ENCODE assay signal across 13 cellular contexts in genomic region chr15:33152502-33153109, GRCh38. TPM values are rescaled to one million over a fixed set of nuclear protein-coding genes. Genes with fewer than 3 reads are reported as not detected.
DNase-seq lines count a peak whose midpoint lies in the region; ATAC-seq, FAIRE-seq and TF ChIP-seq lines count a peak whose summit lies in the region.
"Had no signal": no experiment of that assay in that cellular context is flagged by ENCODE, and none has a peak within 500 bp of the region (broad histone marks: within the 10 kb centered on the region; RNA-seq: fewer than 3 reads in every experiment).

No MANE protein-coding gene starts in this region.

- H3K36me3 ChIP-seq in right lobe of liver (no peaks in the 10 kb centered on the region), HepG2 (replicated peaks in 1 of 2; ENCODE audit: control insufficient read depth in 1 of 2, insufficient read depth in 2 of 2, low read length in 2 of 2) (no peaks in the 10 kb centered on the region), lung (ENCODE audit: control insufficient read depth in 2 of 2, insufficient read depth in 2 of 2, low read length in 2 of 2) (no peaks in the 10 kb centered on the region), tibial nerve (no peaks in the 10 kb centered on the region)
- H3K36me3 ChIP-seq: SJSA1, vagina had no signal

- H2AFZ ChIP-seq in HepG2 (ENCODE audit: low read length), result no peak overlapping the region

- intact Hi-C loops in right lobe of liver (cut with DNase I), result no loop called here
- intact Hi-C loops in HepG2 (cut with micrococcal nuclease; ENCODE audit: unreplicated experiment), result no loop called here

- H4K20me1 ChIP-seq in HepG2 (ENCODE audit: insufficient read depth, low read length), result no peaks in the 10 kb centered on the region

- no peaks in the 10 kb centered on the region for H3K4me1 ChIP-seq in right lobe of liver
- no peaks in the 10 kb centered on the region for H3K4me1 ChIP-seq in HepG2 (ENCODE audit: insufficient read depth, low read length)
- peaks cover 0 to 5% of the 10 kb centered on the region in 2 donors for H3K4me1 ChIP-seq in lung (ENCODE audit: control insufficient read depth in 2 of 2, insufficient read depth in 2 of 2, low read length in 2 of 2)
- peaks cover 0 to 3% (median 0%) of the 10 kb centered on the region in 4 donors for H3K4me1 ChIP-seq in tibial nerve
- H3K4me1 ChIP-seq: SJSA1, vagina had no signal

- no TSS peak for BruUV-seq in HepG2 (replicated peaks; lab: Mats Ljungman, UMichigan)

- H3K9me3 ChIP-seq in right lobe of liver (no peaks in the 10 kb centered on the region), HepG2 (ENCODE audit: low read length) (no peaks in the 10 kb centered on the region), lung (ENCODE audit: control insufficient read depth in 2 of 2, insufficient read depth in 1 of 2, low read length in 1 of 2) (no peaks in the 10 kb centered on the region), tibial nerve (no peaks in the 10 kb centered on the region)
- H3K9me3 ChIP-seq: SJSA1, vagina had no signal

- TF ChIP-seq POLR2A in right lobe of liver (IDR thresholded peaks at IDR 0.05) (peak; percentile 22), HepG2 (IDR thresholded peaks at IDR 0.05; ENCODE audit: insufficient read depth in 1 of 2, low read depth in 2 of 2, low read length in 2 of 2) (no peak), tibial nerve (IDR thresholded peaks at IDR 0.05) (no peak)

- POLR2A ChIA-PET in HepG2 (lab: Yijun Ruan, JAX), result no interaction called here

- CTCF ChIA-PET in HepG2 (lab: Yijun Ruan, JAX; ENCODE audit: low intra/inter-chr PET ratio, low total read pairs), result no interaction called here

- WGBS in right lobe of liver (ENCODE audit: insufficient coverage, low coverage, low lambda C conversion rate, missing lambda C conversion rate), result 54% methylated on average over 5 of the region's 5 CpGs
- WGBS in HepG2 (ENCODE audit: low lambda C conversion rate), result 17% methylated on average over 5 of the region's 5 CpGs
- 25 to 30% methylated on average over 5 of the region's 5 CpGs for WGBS in lung, 2 donors
- 45 to 46% methylated on average over 5 of the region's 5 CpGs for WGBS in tibial nerve, 2 donors

- TF ChIP-seq EP300 in HepG2 (IDR thresholded peaks at IDR 0.05; ENCODE audit: low read depth in 2 of 2, low read length in 2 of 2) (no peak), HepG2 (CRISPR knock-in tag; IDR thresholded peaks at IDR 0.05; ENCODE audit: borderline replicate concordance) (no peak), tibial nerve (IDR thresholded peaks at IDR 0.05) (peak in 1 of 2 donors; percentile 78)

- peak in 3 of 4 donors; percentile 38 to 58 (median 43) for ATAC-seq in right lobe of liver
- ATAC-seq in HepG2, result no peak
- ATAC-seq in lung (ENCODE audit: insufficient read depth, low FRiP score), result no peak

- no peak overlapping the region for H3K9ac ChIP-seq in HepG2 (ENCODE audit: insufficient read depth, low read depth, low read length)

- H3K4me2 ChIP-seq in HepG2 (ENCODE audit: low read depth, low read length), result no peak overlapping the region

- in situ Hi-C loops in HepG2 (cut with HindIII; ENCODE audit: extremely low pct_ligation_motif_present, low pct_unique_long_range_greater_than_20kb), result loop anchor here (5.0 kb wide), 1 partner anchor 50 kb away; no protein-coding TSS in a partner anchor

- TF ChIP-seq CTCF in right lobe of liver (IDR thresholded peaks at IDR 0.05) (no peak), HepG2 (CRISPR knock-in tag; IDR thresholded peaks at IDR 0.05) (no peak), cardiac fibroblast (IDR thresholded peaks at IDR 0.05; ENCODE audit: low read depth, low read length) (no peak), lung (IDR thresholded peaks at IDR 0.05; ENCODE audit: control extremely low read depth, extremely low read depth) (no peak), tibial nerve (IDR thresholded peaks at IDR 0.05) (no peak)

- DNase-seq in right lobe of liver, result no peak
- DNase-seq in HepG2 (ENCODE audit: low spot score), result no peak
- peak; percentile 49 to 54 for DNase-seq in cardiac fibroblast (ENCODE audit: low read depth in 2 of 2)
- peak; percentile 36 for DNase-seq in lung (ENCODE audit: low spot score)
- no peak for DNase-seq in tibial nerve (ENCODE audit: low spot score in 2 of 2)
- DNase-seq in NCI-H2171 (lab: John Stamatoyannopoulos, UW), result no peak
- no peak for DNase-seq in GM19239 (ENCODE audit: insufficient read length, low spot score)
- no peak for DNase-seq in NCI-H446 treated with DMSO at 0.1 percent for 48 hours (lab: John Stamatoyannopoulos, UW)
- DNase-seq: activated CD8-positive, alpha-beta memory T cell treated with anti-CD3 and anti-CD28 coated beads, Interleukin-2, amount 50 U/mL, for 4 hours; NCI-H1048; stimulated activated CD4-positive, alpha-beta T cell treated with anti-CD3 and anti-CD28 coated beads, Interleukin-2, amount 100 ng/mL, for 24 hours had no signal

- H3K27ac ChIP-seq in right lobe of liver, result no peak overlapping the region
- no peak overlapping the region for H3K27ac ChIP-seq in HepG2 (ENCODE audit: extremely low read length, insufficient read depth, low read length)
- H3K27ac ChIP-seq in lung (ENCODE audit: low read depth in 1 of 2, low read length in 1 of 2), result peak overlapping the region in 1 of 2 donors; percentile 58
- H3K27ac ChIP-seq in tibial nerve, result peak overlapping the region in 2 of 4 donors; percentile 63 to 72
- H3K27ac ChIP-seq: SJSA1, vagina had no signal

- H3K79me2 ChIP-seq in HepG2 (ENCODE audit: insufficient read depth, low read length), result no peaks in the 10 kb centered on the region

- H3K27me3 ChIP-seq in right lobe of liver (no peaks in the 10 kb centered on the region), HepG2 (ENCODE audit: control insufficient read depth in 1 of 2, insufficient read depth in 2 of 2, low read length in 2 of 2) (0 out of 5 replicates have a peak, but pooled peaks cover 0 to 3% of the 10 kb centered on the region in 2 experiments), lung (ENCODE audit: control insufficient read depth, insufficient read depth) (no peaks in the 10 kb centered on the region), tibial nerve (no peaks in the 10 kb centered on the region)
- H3K27me3 ChIP-seq: vagina had no signal

- TF ChIP-seq RAD21 in HepG2 (CRISPR knock-in tag; IDR thresholded peaks at IDR 0.05), result no peak

- FAIRE-seq in HepG2 (lab: Jason Lieb, UNC), result no peak
- FAIRE-seq in GM19239 (lab: Jason Lieb, UNC), result no peak

- H3K4me3 ChIP-seq in right lobe of liver (peak overlapping the region in 1 of 3 donors; percentile 1), HepG2 (replicated peaks in 1 of 3; ENCODE audit: insufficient read depth in 1 of 3, low read depth in 2 of 3, low read length in 3 of 3) (no peak overlapping the region), cardiac fibroblast (replicated peaks in 1 of 2; ENCODE audit: low read depth in 2 of 2, low read length in 2 of 2) (no peak overlapping the region), lung (no peak overlapping the region), tibial nerve (peak overlapping the region in 2 of 4 donors; percentile 7 to 36)
- H3K4me3 ChIP-seq: SJSA1, vagina had no signal

TF ChIP-seq in HepG2, 621 proteins besides CTCF, POLR2A, EP300 and RAD21 (continues in another document):
- TF ChIP-seq ZNF230 (CRISPR knock-in tag; IDR thresholded peaks at IDR 0.05) (no peak), ZNF800 (CRISPR knock-in tag; IDR thresholded peaks at IDR 0.05) (no peak), KDM5A (IDR thresholded peaks at IDR 0.05; ENCODE audit: borderline replicate concordance, low read length) (no peak), SP140L (CRISPR knock-in tag; IDR thresholded peaks at IDR 0.05; ENCODE audit: borderline replicate concordance) (no peak), FOXA3 (CRISPR knock-in tag; IDR thresholded peaks at IDR 0.05) (no peak), ZNF510 (CRISPR knock-in tag; IDR thresholded peaks at IDR 0.05; ENCODE audit: low read depth) (no peak)

RNA-seq across cellular contexts. Expression of gene FMN1, which starts 41.9 kb away (rescaled TPM):
- total RNA-seq in right lobe of liver (1 to 10 TPM; 1.1 to 6.8 (median 3.1) TPM), HepG2 (2016; rRNA removed; fragmentation: Illumina TruSeq; extraction: Trizol) (0.60 and 0.81 TPM in 2 replicates), lung (10 to 100 TPM; 23.7 to 45.2 TPM), tibial nerve (10 to 100 TPM; 15.1 to 62.1 (median 20.7) TPM)
- total RNA-seq in HepG2 (2016; cell fraction: cytosol; rRNA removed; fragmentation: Illumina TruSeq; extraction: Trizol; ENCODE audit: low read depth), result 0.53 and 0.81 TPM in 2 replicates
- 0.61 and 0.70 TPM in 2 replicates for total RNA-seq in HepG2 (2016; cell fraction: insoluble cytoplasmic fraction; rRNA removed; fragmentation: Illumina TruSeq; extraction: Trizol)
- 0.37 and 0.38 TPM in 2 replicates for total RNA-seq in HepG2 (2016; cell fraction: membrane; rRNA removed; fragmentation: Illumina TruSeq; extraction: Trizol)
- total RNA-seq in HepG2 (2016; cell fraction: nucleus; rRNA removed; fragmentation: Illumina TruSeq; extraction: Trizol), result 1.9 and 2.6 TPM in 2 replicates
- polyA plus RNA-seq in HepG2 (2011; rRNA removed) (0.17 and 0.20 TPM in 2 replicates), lung (1 to 10 TPM; 4.6 to 7.7 TPM)
- polyA plus RNA-seq in HepG2 (2011; cell fraction: cytosol; rRNA removed), result 0.12 and 0.17 TPM in 2 replicates
- 0.24 and 0.31 TPM in 2 replicates for polyA plus RNA-seq in HepG2 (2011; cell fraction: nucleus; rRNA removed)
- polyA plus RNA-seq in HepG2 (2012), result 0.36 and 0.63 TPM in 2 replicates
- 0.02 and 0.10 TPM in 2 replicates for polyA plus RNA-seq in HepG2 (2016; cell fraction: cytosol; fragmentation: Illumina TruSeq; extraction: Trizol; ENCODE audit: low read depth)
- 0.33 and 0.41 TPM in 2 replicates for polyA plus RNA-seq in HepG2 (2016; cell fraction: insoluble cytoplasmic fraction; fragmentation: Illumina TruSeq; extraction: Trizol; ENCODE audit: low read depth)
- 0.08 and 0.21 TPM in 2 replicates for polyA plus RNA-seq in HepG2 (2016; cell fraction: membrane; fragmentation: Illumina TruSeq; extraction: Trizol; ENCODE audit: low read depth)
- 0.48 and 1.1 TPM in 2 replicates for polyA plus RNA-seq in HepG2 (2016; cell fraction: nucleus; fragmentation: Illumina TruSeq; extraction: Trizol; ENCODE audit: insufficient read depth, low read depth)
- polyA minus RNA-seq in HepG2 (2011; rRNA and poly(A)+ RNA removed; ENCODE audit: low replicate concordance), result 0.46 and 1.4 TPM in 2 replicates
- 0.62 and 1.4 TPM in 2 replicates for polyA minus RNA-seq in HepG2 (2011; cell fraction: cytosol; rRNA and poly(A)+ RNA removed)
- polyA minus RNA-seq in HepG2 (2011; cell fraction: nucleus; rRNA and poly(A)+ RNA removed), result 4.6 and 7.0 TPM in 2 replicates

Comparison
In these comparisons a context has a peak if more than half of its experiments do, and no peak if none do; other contexts are left out.
1. ATAC-seq: peak in right lobe of liver (3 of 4); none in HepG2 (single experiment) and lung (single experiment).
2. DNase-seq: peak in cardiac fibroblast (2 of 2) and lung (single experiment); none in right lobe of liver (0 of 3), HepG2 (single experiment), tibial nerve (0 of 2), NCI-H2171 (single experiment), GM19239 (single experiment) and NCI-H446 treated with DMSO at 0.1 percent for 48 hours (single experiment).